Comparison of ENCODE assay signal across 7 cellular contexts in the genomic region with DNA sequence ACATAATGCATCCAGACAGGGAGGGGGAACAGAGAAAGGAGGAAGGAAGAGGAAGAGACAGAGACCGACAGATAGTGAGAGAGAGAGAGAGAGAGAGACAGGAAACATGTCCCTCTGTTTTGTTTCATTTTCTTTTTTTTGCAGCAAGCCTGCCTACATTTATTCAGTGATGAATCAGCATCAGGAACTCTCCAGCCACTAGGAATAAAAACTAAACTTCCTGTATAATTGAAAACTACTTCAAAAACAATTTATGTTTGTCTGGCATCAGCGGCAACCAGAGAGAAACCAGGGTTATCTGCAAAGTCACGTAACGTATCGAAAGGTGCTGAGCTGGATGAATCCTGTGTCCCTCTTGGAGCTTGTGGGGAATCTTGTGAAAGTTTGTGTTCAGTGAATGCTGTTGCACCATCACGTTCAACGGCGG.
A peak's percentile ranks its signal among the peaks of the same experiment; 100 is the strongest.
DNase-seq lines count a peak whose midpoint lies in the region; ATAC-seq and TF ChIP-seq lines count a peak whose summit lies in the region.

No MANE protein-coding gene starts in this region.

- DNase-seq in adipocyte (ENCODE audit: low read depth) (peak; percentile 40), mesenchymal stem cell (peak; percentile 72), GM20000 (ENCODE audit: low spot score) (no peak)
- no peak for DNase-seq in stimulated activated CD4-positive, alpha-beta T cell treated with anti-CD3 and anti-CD28 coated beads, Interleukin-12 subunit alpha, Interleukin-12 subunit beta, amount 100 ng/mL, for 4 hours

- H2BK15ac ChIP-seq in mesenchymal stem cell (ENCODE audit: low read depth, poor library complexity, severe bottlenecking), result no peak overlapping the region

- H3K9ac ChIP-seq in adipocyte (ENCODE audit: low read length) (peak overlapping the region; percentile 59), mesenchymal stem cell (ENCODE audit: low read length) (peak overlapping the region; percentile 86)

- H2AFZ ChIP-seq in mesenchymal stem cell (ENCODE audit: low read depth, low read length), result peak overlapping the region; percentile 53

- H3K14ac ChIP-seq in mesenchymal stem cell (ENCODE audit: low read length in 2 of 2), result no peak overlapping the region

- H2BK5ac ChIP-seq in mesenchymal stem cell (ENCODE audit: low read depth, low read length, poor library complexity, severe bottlenecking), result no peak overlapping the region

- no peaks in the 10 kb centered on the region for H3K9me3 ChIP-seq in adipocyte (ENCODE audit: control insufficient read depth, low read length)
- no peaks in the 10 kb centered on the region for H3K9me3 ChIP-seq in mesenchymal stem cell (ENCODE audit: control insufficient read depth, low read length)

- WGBS in mesenchymal stem cell, result 37% methylated on average over 4 of the region's 8 CpGs

- H3K18ac ChIP-seq in mesenchymal stem cell (ENCODE audit: low read depth in 1 of 2, low read length in 2 of 2), result peak overlapping the region in 1 of 2 experiments; percentile 66

- no peaks in the 10 kb centered on the region for H3K79me1 ChIP-seq in mesenchymal stem cell (replicated peaks; ENCODE audit: low read length, poor library complexity, severe bottlenecking)

- H3K23ac ChIP-seq in mesenchymal stem cell (ENCODE audit: low read length in 2 of 2), result no peak overlapping the region

- H3K4ac ChIP-seq in mesenchymal stem cell (ENCODE audit: low read depth in 1 of 2, low read length in 2 of 2), result no peak overlapping the region

- H3K36me3 ChIP-seq in adipocyte (ENCODE audit: control insufficient read depth, insufficient read depth, low read length, severe bottlenecking) (no peaks in the 10 kb centered on the region), mesenchymal stem cell (ENCODE audit: control insufficient read depth in 1 of 2, insufficient read depth in 2 of 2, low read depth in 1 of 2, low read length in 2 of 2) (no peaks in the 10 kb centered on the region)

- H3K27me3 ChIP-seq in adipocyte (replicated peaks; ENCODE audit: control insufficient read depth, insufficient read depth, low read length) (peaks cover 23% of the 10 kb centered on the region), mesenchymal stem cell (ENCODE audit: control insufficient read depth in 1 of 2, insufficient read depth in 1 of 2, low read length in 2 of 2) (peaks cover 13 to 29% of the 10 kb centered on the region in 2 experiments)

- H3K4me3 ChIP-seq in adipocyte (ENCODE audit: low read length), result peak overlapping the region; percentile 83
- H3K4me3 ChIP-seq in mesenchymal stem cell (ENCODE audit: insufficient read depth in 1 of 2, low read depth in 1 of 2, low read length in 2 of 2), result peak overlapping the region in 1 of 2 experiments; percentile 76

- no peak overlapping the region for H3K27ac ChIP-seq in mesenchymal stem cell (ENCODE audit: low read length, poor library complexity, severe bottlenecking)

- H2BK120ac ChIP-seq in mesenchymal stem cell (ENCODE audit: low read depth, low read length), result peak overlapping the region; percentile 91

- H3K4me1 ChIP-seq in adipocyte (ENCODE audit: control insufficient read depth, insufficient read depth, low read length) (peaks cover 7% of the 10 kb centered on the region), mesenchymal stem cell (ENCODE audit: control insufficient read depth, insufficient read depth, low read depth, low read length) (no peaks in the 10 kb centered on the region)

- H2BK12ac ChIP-seq in mesenchymal stem cell (ENCODE audit: low read length in 2 of 2), result peak overlapping the region in 1 of 2 experiments; percentile 69

- no peak overlapping the region for H2AK5ac ChIP-seq in mesenchymal stem cell (ENCODE audit: low read length, severe bottlenecking)

- TF ChIP-seq CTCF in GM20000 (IDR thresholded peaks at IDR 0.05; ENCODE audit: extremely low read depth, missing control alignments), result no peak

- ATAC-seq in GM19023 (IDR thresholded peaks at IDR 0.05; ENCODE audit: unreplicated experiment), result peak; percentile 69
- ATAC-seq in HG03196 (IDR thresholded peaks at IDR 0.05; ENCODE audit: unreplicated experiment), result peak; percentile 59
- no peak for ATAC-seq in GM18873 (IDR thresholded peaks at IDR 0.05; ENCODE audit: low FRiP score, unreplicated experiment)

- peak overlapping the region; percentile 76 for H4K8ac ChIP-seq in mesenchymal stem cell (ENCODE audit: low read length)

- no peak overlapping the region for H3K4me2 ChIP-seq in mesenchymal stem cell (ENCODE audit: low read length, poor library complexity, severe bottlenecking)

- H4K91ac ChIP-seq in mesenchymal stem cell (ENCODE audit: low read length), result no peak overlapping the region

Comparison
In these comparisons a context has a peak if more than half of its experiments do, and no peak if none do; other contexts are left out.
1. DNase-seq: peak in adipocyte (single experiment) and mesenchymal stem cell (single experiment); none in stimulated activated CD4-positive, alpha-beta T cell treated with anti-CD3 and anti-CD28 coated beads, Interleukin-12 subunit alpha, Interleukin-12 subunit beta, amount 100 ng/mL, for 4 hours (single experiment) and GM20000 (single experiment).